In genomic region chr21:14864211-14865021, GRCh38 we compare ENCODE assay signal across 9 cellular contexts.
DNase-seq lines count a peak whose midpoint lies in the region; ATAC-seq and TF ChIP-seq lines count a peak whose summit lies in the region.
"Had no signal": no experiment of that assay in that cellular context is flagged by ENCODE, and none has a peak within 500 bp of the region (broad histone marks: within the 10 kb centered on the region; RNA-seq: fewer than 3 reads in every experiment).

No MANE protein-coding gene starts in this region.

- H3K27ac ChIP-seq in WERI-Rb-1 (no peak overlapping the region), endodermal cell (ENCODE audit: low read depth, low read length) (peak overlapping the region; percentile 24)
- no peak overlapping the region for H3K27ac ChIP-seq in CD8-positive, alpha-beta memory T cell (ENCODE audit: low read depth, low read length)

- no peaks in the 10 kb centered on the region for H3K9me2 ChIP-seq in Loucy (replicated peaks; ENCODE audit: low read depth, low read length)

- H3K4me2 ChIP-seq in Loucy (ENCODE audit: low read depth, low read length, poor library complexity, severe bottlenecking) = no peak overlapping the region

- H3K36me3 ChIP-seq in GM06990 (ENCODE audit: control insufficient read depth, insufficient read depth, low read length) (no peaks in the 10 kb centered on the region), Loucy (ENCODE audit: insufficient read depth, low read length) (no peaks in the 10 kb centered on the region), WERI-Rb-1 (no peaks in the 10 kb centered on the region), endodermal cell (ENCODE audit: control insufficient read depth, insufficient read depth, low read length) (no peaks in the 10 kb centered on the region)
- H3K36me3 ChIP-seq in CD8-positive, alpha-beta memory T cell (ENCODE audit: insufficient read depth, low read length) = no peaks in the 10 kb centered on the region

- H3K4me1 Mint-ChIP-seq in endodermal cell = peaks cover 33% of the 10 kb centered on the region
- H3K4me1 Mint-ChIP-seq in memory B cell = peaks cover 20% of the 10 kb centered on the region
- no peaks in the 10 kb centered on the region for H3K4me1 Mint-ChIP-seq in CD8-positive, alpha-beta memory T cell

- no peaks in the 10 kb centered on the region for H3K79me2 ChIP-seq in Loucy (ENCODE audit: insufficient read depth, low read length)

- no peaks in the 10 kb centered on the region for H3K4me1 ChIP-seq in Loucy (ENCODE audit: insufficient read depth, low read length, poor library complexity, severe bottlenecking)
- H3K4me1 ChIP-seq in endodermal cell (ENCODE audit: control insufficient read depth, insufficient read depth, low read length) = peaks cover 4% of the 10 kb centered on the region
- H3K4me1 ChIP-seq in CD8-positive, alpha-beta memory T cell (ENCODE audit: insufficient read depth, low read length) = no peaks in the 10 kb centered on the region

- no peak overlapping the region for H3K4me3 ChIP-seq in GM06990 (replicated peaks; ENCODE audit: low read depth, low read length)
- no peak overlapping the region for H3K4me3 ChIP-seq in Loucy (ENCODE audit: low read length, poor library complexity, severe bottlenecking)
- H3K4me3 ChIP-seq in WERI-Rb-1 (ENCODE audit: low read depth, low read length) = no peak overlapping the region
- no peak overlapping the region for H3K4me3 ChIP-seq in endodermal cell (ENCODE audit: low read length)
- no peak overlapping the region for H3K4me3 ChIP-seq in CD8-positive, alpha-beta memory T cell (ENCODE audit: low read length)

- TF ChIP-seq CTCF in GM06990 (IDR thresholded peaks at IDR 0.05; ENCODE audit: insufficient read depth, low read length, poor library complexity, severe bottlenecking) = peak; percentile 84
- TF ChIP-seq CTCF in Loucy (conservative IDR thresholded peaks at IDR 0.05; ENCODE audit: low read length) = peak; percentile 91
- TF ChIP-seq CTCF in WERI-Rb-1 (IDR thresholded peaks at IDR 0.05; ENCODE audit: low read depth, low read length) = peak; percentile 81
- peak; percentile 94 for TF ChIP-seq CTCF in endodermal cell (conservative IDR thresholded peaks at IDR 0.05)

- 48 to 57% methylated on average over 9 of the region's 9 CpGs for WGBS in endodermal cell (ENCODE audit: insufficient coverage in 1 of 2, insufficient read length in 1 of 2), 2 experiments

- H3K27me3 Mint-ChIP-seq in endodermal cell (ENCODE audit: insufficient read depth) (no peaks in the 10 kb centered on the region), memory B cell (no peaks in the 10 kb centered on the region)
- H3K27me3 Mint-ChIP-seq in CD8-positive, alpha-beta memory T cell = peaks cover 1 to 12% of the 10 kb centered on the region in 2 donors
- H3K27me3 Mint-ChIP-seq: activated naive CD8-positive, alpha-beta T cell had no signal

- H3F3A ChIP-seq in Loucy (ENCODE audit: low read depth) = no peaks in the 10 kb centered on the region

- H3K4me3 Mint-ChIP-seq in endodermal cell (no peak overlapping the region), memory B cell (no peak overlapping the region)
- no peak overlapping the region for H3K4me3 Mint-ChIP-seq in CD8-positive, alpha-beta memory T cell
- H3K4me3 Mint-ChIP-seq: activated naive CD8-positive, alpha-beta T cell had no signal

- DNase-seq in GM06990 (ENCODE audit: extremely low read depth, insufficient read length) = peak; percentile 41
- peak; percentile 78 for DNase-seq in WERI-Rb-1
- DNase-seq in endodermal cell = peak; percentile 87
- DNase-seq in memory B cell (ENCODE audit: low spot score in 2 of 2) = no peak
- DNase-seq in stromal cell of bone marrow (ENCODE audit: low read depth) = peak; percentile 57
- no peak for DNase-seq in CD8-positive, alpha-beta memory T cell

- peak overlapping the region; percentile 21; the same call in 1 of the 2 replicates for H2AFZ ChIP-seq in Loucy (ENCODE audit: low read length)

- H3K27me3 ChIP-seq in GM06990 (replicated peaks; ENCODE audit: control insufficient read depth, insufficient read depth, low read length) (no peaks in the 10 kb centered on the region), Loucy (ENCODE audit: insufficient read depth, low read length, poor library complexity, severe bottlenecking) (no peaks in the 10 kb centered on the region), WERI-Rb-1 (ENCODE audit: insufficient read depth, low read depth, severe bottlenecking) (no peaks in the 10 kb centered on the region), endodermal cell (ENCODE audit: control insufficient read depth, insufficient read depth, low read length, poor library complexity, severe bottlenecking) (no peaks in the 10 kb centered on the region)
- H3K27me3 ChIP-seq in CD8-positive, alpha-beta memory T cell (ENCODE audit: insufficient read depth, low read length, poor library complexity, severe bottlenecking) = no peaks in the 10 kb centered on the region

- ATAC-seq in GM21786 (IDR thresholded peaks at IDR 0.05; ENCODE audit: unreplicated experiment) (peak; percentile 90), memory B cell (ENCODE audit: low read depth) (peak; percentile 72)

- no peaks in the 10 kb centered on the region for H4K20me1 ChIP-seq in Loucy (ENCODE audit: insufficient read depth, low read length, poor library complexity, severe bottlenecking)

- H3K9ac ChIP-seq in Loucy (ENCODE audit: low read depth, low read length, poor library complexity, severe bottlenecking) (no peak overlapping the region), endodermal cell (ENCODE audit: extremely low read depth, low read length, poor library complexity, severe bottlenecking) (no peak overlapping the region)

- peak overlapping the region; percentile 18 for H3K27ac Mint-ChIP-seq in endodermal cell
- H3K27ac Mint-ChIP-seq in memory B cell = no peak overlapping the region
- H3K27ac Mint-ChIP-seq in CD8-positive, alpha-beta memory T cell = no peak overlapping the region
- H3K27ac Mint-ChIP-seq: activated naive CD8-positive, alpha-beta T cell had no signal

- no peaks in the 10 kb centered on the region for H3K9me3 ChIP-seq in Loucy (ENCODE audit: insufficient read depth, low read depth, low read length)
- H3K9me3 ChIP-seq in WERI-Rb-1 (ENCODE audit: severe bottlenecking) = no peaks in the 10 kb centered on the region
- H3K9me3 ChIP-seq in endodermal cell (ENCODE audit: control insufficient read depth, low read length) = peaks cover 18% of the 10 kb centered on the region
- H3K9me3 ChIP-seq in CD8-positive, alpha-beta memory T cell (ENCODE audit: low read length) = no peaks in the 10 kb centered on the region

- POLR2A ChIA-PET in CD8-positive, alpha-beta memory T cell (lab: Charles Lee) = no interaction called here

- H3K36me3 Mint-ChIP-seq in endodermal cell (ENCODE audit: low read depth) = peaks cover 8% of the 10 kb centered on the region
- no peaks in the 10 kb centered on the region for H3K36me3 Mint-ChIP-seq in memory B cell
- H3K36me3 Mint-ChIP-seq in CD8-positive, alpha-beta memory T cell = no peaks in the 10 kb centered on the region
- H3K36me3 Mint-ChIP-seq: activated naive CD8-positive, alpha-beta T cell had no signal

- peaks cover 23% of the 10 kb centered on the region for H3K9me3 Mint-ChIP-seq in endodermal cell
- no peaks in the 10 kb centered on the region for H3K9me3 Mint-ChIP-seq in memory B cell
- H3K9me3 Mint-ChIP-seq in CD8-positive, alpha-beta memory T cell = no peaks in the 10 kb centered on the region

- CTCF ChIA-PET in CD8-positive, alpha-beta memory T cell (lab: Charles Lee) = interaction anchor here (0.9 to 1.1 kb wide), 2 partner anchors 567 to 620 kb away, joined by 3 read pairs; no protein-coding TSS in a partner anchor

Comparison
In these comparisons a context has a peak if more than half of its experiments do, and no peak if none do; other contexts are left out.
1. DNase-seq: peak in GM06990 (single experiment), WERI-Rb-1 (single experiment), endodermal cell (single experiment) and stromal cell of bone marrow (single experiment); none in memory B cell (0 of 2) and CD8-positive, alpha-beta memory T cell (0 of 5).
2. Peak in every context shown above with its lines, with median percentiles within 50 percentile points of each other: CTCF ChIP-seq.